ENCODE assay signal across 23 cellular contexts in genomic region chr13:111521030-111521429, GRCh38.
DNase-seq lines count a peak whose midpoint lies in the region; ATAC-seq and TF ChIP-seq lines count a peak whose summit lies in the region.
"Had no signal": no experiment of that assay in that cellular context is flagged by ENCODE, and none has a peak within 500 bp of the region (broad histone marks: within the 10 kb centered on the region; RNA-seq: fewer than 3 reads in every experiment).

No MANE protein-coding gene starts in this region.

- no peak for TF ChIP-seq POLR2A in spleen (IDR thresholded peaks at IDR 0.05)

- DNase-seq in activated naive CD8-positive, alpha-beta T cell treated with anti-CD3 and anti-CD28 coated beads, Interleukin-2, amount 50 U/mL, for 24 hours: no peak
- no peak for DNase-seq in activated naive CD8-positive, alpha-beta T cell treated with anti-CD3 and anti-CD28 coated beads for 36 hours
- DNase-seq in lower lobe of right lung (peak; percentile 30), spleen (peak; percentile 44), NOMO-1 treated with DMSO at 0.1 percent for 48 hours (lab: John Stamatoyannopoulos, UW; ENCODE audit: unreplicated experiment) (no peak), ACHN (no peak), AG08396 (ENCODE audit: low spot score) (no peak)
- DNase-seq: 8988T; CD4-positive, CD25-positive, alpha-beta regulatory T cell; DMS153; HFFc6; IMR-90; KG1; MM.1S; NCI-H2029; NCI-H2227 treated with DMSO at 0.1 percent for 48 hours; NCI-H526 treated with DMSO at 0.1 percent for 48 hours; Right ventricle myocardium superior; RPMI8226 had no signal

- H3K4me3 Mint-ChIP-seq in activated naive CD8-positive, alpha-beta T cell treated with anti-CD3 and anti-CD28 coated beads, Interleukin-2, amount 50 U/mL, for 24 hours: no peak overlapping the region
- no peak overlapping the region for H3K4me3 Mint-ChIP-seq in activated naive CD8-positive, alpha-beta T cell treated with anti-CD3 and anti-CD28 coated beads for 36 hours
- H3K4me3 Mint-ChIP-seq: CD4-positive, CD25-positive, alpha-beta regulatory T cell; GM23338; HFFc6 had no signal

- H3K27ac Mint-ChIP-seq in activated naive CD8-positive, alpha-beta T cell treated with anti-CD3 and anti-CD28 coated beads, Interleukin-2, amount 50 U/mL, for 24 hours: no peak overlapping the region
- no peak overlapping the region for H3K27ac Mint-ChIP-seq in activated naive CD8-positive, alpha-beta T cell treated with anti-CD3 and anti-CD28 coated beads for 36 hours
- H3K27ac Mint-ChIP-seq: CD4-positive, CD25-positive, alpha-beta regulatory T cell; GM23338; HFFc6 had no signal

- TF ChIP-seq CTCF in lower lobe of right lung (IDR thresholded peaks at IDR 0.05) (no peak), spleen (IDR thresholded peaks at IDR 0.05 in 8 of 11, conservative IDR thresholded peaks at IDR 0.05 in 3 of 11) (no peak)

- H3K36me3 ChIP-seq in lower lobe of right lung (no peaks in the 10 kb centered on the region), spleen (no peaks in the 10 kb centered on the region)
- H3K36me3 ChIP-seq: BLaER1, HAP-1, SJSA1 had no signal

- H3K4me3 ChIP-seq in lower lobe of right lung (no peak overlapping the region), spleen (no peak overlapping the region)
- H3K4me3 ChIP-seq: BLaER1, GM23338, HAP-1, SJSA1 had no signal

- H3K4me1 Mint-ChIP-seq in activated naive CD8-positive, alpha-beta T cell treated with anti-CD3 and anti-CD28 coated beads, Interleukin-2, amount 50 U/mL, for 24 hours: no peaks in the 10 kb centered on the region
- no peaks in the 10 kb centered on the region for H3K4me1 Mint-ChIP-seq in activated naive CD8-positive, alpha-beta T cell treated with anti-CD3 and anti-CD28 coated beads for 36 hours
- H3K4me1 Mint-ChIP-seq: CD4-positive, CD25-positive, alpha-beta regulatory T cell had no signal

- H3K27me3 ChIP-seq in lower lobe of right lung (ENCODE audit: low read depth) (peaks cover 13% of the 10 kb centered on the region), spleen (replicated peaks in 1 of 7) (peaks cover 0 to 46% (median 0%) of the 10 kb centered on the region in 7 donors)
- H3K27me3 ChIP-seq: BLaER1 had no signal

- no peaks in the 10 kb centered on the region for H3K36me3 Mint-ChIP-seq in activated naive CD8-positive, alpha-beta T cell treated with anti-CD3 and anti-CD28 coated beads, Interleukin-2, amount 50 U/mL, for 24 hours (ENCODE audit: low read depth)
- no peaks in the 10 kb centered on the region for H3K36me3 Mint-ChIP-seq in activated naive CD8-positive, alpha-beta T cell treated with anti-CD3 and anti-CD28 coated beads for 36 hours
- H3K36me3 Mint-ChIP-seq: CD4-positive, CD25-positive, alpha-beta regulatory T cell had no signal

- H3K9me3 ChIP-seq in lower lobe of right lung (no peaks in the 10 kb centered on the region), spleen (no peaks in the 10 kb centered on the region)
- H3K9me3 ChIP-seq: BLaER1, HAP-1, SJSA1 had no signal

- H3K27ac ChIP-seq in lower lobe of right lung: no peak overlapping the region
- no peak overlapping the region for H3K27ac ChIP-seq in spleen
- H3K27ac ChIP-seq: BLaER1, SJSA1 had no signal

- H3K4me1 ChIP-seq in lower lobe of right lung (no peaks in the 10 kb centered on the region), spleen (no peaks in the 10 kb centered on the region)
- H3K4me1 ChIP-seq: HAP-1 had no signal

- peak; percentile 12 for ATAC-seq in activated naive CD8-positive, alpha-beta T cell treated with anti-CD3 and anti-CD28 coated beads, Interleukin-2, amount 50 U/mL, for 24 hours
- no peak for ATAC-seq in lower lobe of right lung
- ATAC-seq: GM23338 had no signal

- H3K27me3 Mint-ChIP-seq in activated naive CD8-positive, alpha-beta T cell treated with anti-CD3 and anti-CD28 coated beads, Interleukin-2, amount 50 U/mL, for 24 hours: no peaks in the 10 kb centered on the region
- no peaks in the 10 kb centered on the region for H3K27me3 Mint-ChIP-seq in activated naive CD8-positive, alpha-beta T cell treated with anti-CD3 and anti-CD28 coated beads for 36 hours

- 84 to 92% (median 86%) methylated on average over 9 to 10 of the region's 10 CpGs for WGBS in spleen, 5 donors

- intact Hi-C loops in lower lobe of right lung (cut with DNase I) (no loop called here), spleen (cut with DNase I; ENCODE audit: low total_unique reads) (no loop called here)

- no peaks in the 10 kb centered on the region for H3K9me3 Mint-ChIP-seq in activated naive CD8-positive, alpha-beta T cell treated with anti-CD3 and anti-CD28 coated beads, Interleukin-2, amount 50 U/mL, for 24 hours
- no peaks in the 10 kb centered on the region for H3K9me3 Mint-ChIP-seq in activated naive CD8-positive, alpha-beta T cell treated with anti-CD3 and anti-CD28 coated beads for 36 hours
- H3K9me3 Mint-ChIP-seq: CD4-positive, CD25-positive, alpha-beta regulatory T cell had no signal

- in situ Hi-C loops in ACHN (cut with HindIII; ENCODE audit: low pct_ligation_motif_present, low pct_unique_long_range_greater_than_20kb, low sequenced_read_pairs): no loop called here

Comparison
In these comparisons a context has a peak if more than half of its experiments do, and no peak if none do; other contexts are left out.
1. DNase-seq: peak in lower lobe of right lung (single experiment) and spleen (single experiment); none in activated naive CD8-positive, alpha-beta T cell treated with anti-CD3 and anti-CD28 coated beads, Interleukin-2, amount 50 U/mL, for 24 hours (single experiment), activated naive CD8-positive, alpha-beta T cell treated with anti-CD3 and anti-CD28 coated beads for 36 hours (single experiment), NOMO-1 treated with DMSO at 0.1 percent for 48 hours (single experiment), ACHN (single experiment) and AG08396 (single experiment).